ENCODE assay signal across 31 cellular contexts in the genomic region with DNA sequence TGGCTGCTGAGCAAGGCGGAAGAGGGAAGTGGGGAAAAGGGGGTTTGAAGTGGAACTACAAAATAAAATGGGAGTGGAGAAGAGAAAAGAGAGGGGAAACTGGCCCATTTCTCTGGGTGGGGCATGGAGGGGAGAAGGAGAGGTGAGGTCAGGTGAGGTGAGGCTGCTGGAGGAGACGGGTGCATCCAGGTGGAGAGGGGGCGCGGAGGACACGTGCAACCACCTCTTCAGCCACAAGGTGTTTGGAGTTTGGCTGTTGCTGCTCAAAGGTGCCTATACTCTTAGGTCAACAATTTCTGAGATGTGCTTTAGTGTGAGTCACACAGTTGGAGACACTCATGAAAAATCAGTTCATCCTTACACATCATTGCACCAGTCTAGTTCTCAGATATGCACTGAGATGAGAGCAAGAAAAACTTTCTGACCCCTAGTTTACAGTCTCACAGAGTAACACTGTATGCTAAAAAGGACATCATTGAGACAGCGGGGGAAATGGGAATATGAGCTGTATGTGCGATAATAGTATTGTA. TPM values are rescaled to one million over a fixed set of nuclear protein-coding genes. Genes with fewer than 3 reads are reported as not detected.
A peak's percentile ranks its signal among the peaks of the same experiment; 100 is the strongest.
DNase-seq lines count a peak whose midpoint lies in the region; ATAC-seq, FAIRE-seq and TF ChIP-seq lines count a peak whose summit lies in the region.
"Had no signal": no experiment of that assay in that cellular context is flagged by ENCODE, and none has a peak within 500 bp of the region (broad histone marks: within the 10 kb centered on the region; RNA-seq: fewer than 3 reads in every experiment).

No MANE protein-coding gene starts in this region.

- no peak overlapping the region for H3K4ac ChIP-seq in H1 (replicated peaks; ENCODE audit: insufficient read length, low read depth, low read length)

- TF ChIP-seq CTCF in PC-3 (conservative IDR thresholded peaks at IDR 0.05; ENCODE audit: low read depth, low read length): no peak
- peak in 2 of 3 experiments; percentile 5 to 8; a peak in 2 of 4 replicates for TF ChIP-seq CTCF in H1 (IDR thresholded peaks at IDR 0.05; ENCODE audit: control extremely low read depth in 1 of 3, insufficient read depth in 1 of 3, low read depth in 1 of 3, low read length in 3 of 3)
- no peak for TF ChIP-seq CTCF in neutrophil (IDR thresholded peaks at IDR 0.05)

- TF ChIP-seq RAD21 in H1 (IDR thresholded peaks at IDR 0.05 in 1 of 2, conservative IDR thresholded peaks at IDR 0.05 in 1 of 2; ENCODE audit: low read depth in 2 of 2, low read length in 2 of 2): no peak

- H3K9me2 ChIP-seq in PC-3 (replicated peaks; ENCODE audit: low read length): no peaks in the 10 kb centered on the region

- DNase-seq in ELR (ENCODE audit: low read depth): peak; percentile 32
- DNase-seq in PC-3: peak; percentile 4
- no peak for DNase-seq in H1 (ENCODE audit: low read depth in 1 of 2, low spot score in 2 of 2)
- no peak for DNase-seq in HTR-8/SVneo (ENCODE audit: insufficient read length, low spot score)
- DNase-seq in AG08395 (ENCODE audit: low spot score): no peak
- DNase-seq: activated CD4-positive, alpha-beta memory T cell treated with anti-CD3 and anti-CD28 coated beads for 36 hours; activated CD8-positive, alpha-beta memory T cell treated with anti-CD3 and anti-CD28 coated beads, Interleukin-2, amount 50 U/mL, for 48 hours; activated naive CD8-positive, alpha-beta T cell treated with anti-CD3 and anti-CD28 coated beads, Interleukin-2, amount 10 ng/mL, durations not matched to agents 7 days and 5 days; central memory CD4-positive, alpha-beta T cell; foreskin melanocyte; GOT3; mesenchymal stem cell; NCI-H1092; NCI-H187 treated with DMSO at 0.1 percent for 48 hours; NCI-H69; nucleus accumbens; stimulated activated CD4-positive, alpha-beta T cell treated with anti-CD3 and anti-CD28 coated beads, Interleukin-2, amount 100 ng/mL, for 48 hours; T1000 had no signal

- no peak overlapping the region for H2BK15ac ChIP-seq in H1 (ENCODE audit: low read length)

- H2BK120ac ChIP-seq in H1 (replicated peaks; ENCODE audit: low read depth, low read length): no peak overlapping the region

- H4K5ac ChIP-seq in H1 (ENCODE audit: insufficient read length, low read depth, low read length): no peak overlapping the region

- peaks cover 4% of the 10 kb centered on the region; the same call in 1 of the 2 replicates for H3K23me2 ChIP-seq in H1 (ENCODE audit: low read depth, low read length)

- no peak for FAIRE-seq in H1 (lab: Jason Lieb, UNC)
- no peak for FAIRE-seq in HTR-8/SVneo (lab: Jason Lieb, UNC)
- FAIRE-seq: astrocyte, GM18507, urothelium cell line had no signal

- H3K79me2 ChIP-seq in PC-3 (ENCODE audit: low read length): no peaks in the 10 kb centered on the region
- no peaks in the 10 kb centered on the region for H3K79me2 ChIP-seq in H1 (ENCODE audit: control insufficient read depth in 1 of 2, insufficient read depth in 2 of 2, low read length in 2 of 2)

- intact Hi-C loops in PC-3 (cut with micrococcal nuclease): no loop called here

- BruUV-seq in PC-3 (replicated peaks; lab: Mats Ljungman, UMichigan): no TSS peak

- H3K56ac ChIP-seq in H1 (replicated peaks; ENCODE audit: insufficient read length, low read depth, low read length): no peak overlapping the region

- H4K8ac ChIP-seq in H1 (ENCODE audit: extremely low read depth, insufficient read depth, low read length): no peak overlapping the region

- H3K23ac ChIP-seq in H1 (ENCODE audit: insufficient read length): no peak overlapping the region

- H3K18ac ChIP-seq in H1 (ENCODE audit: extremely low read depth, low read length): no peak overlapping the region

- H2AK5ac ChIP-seq in H1 (ENCODE audit: low read depth, low read length): no peak overlapping the region

- no peak overlapping the region for H2AFZ ChIP-seq in PC-3 (ENCODE audit: low read length)
- H2AFZ ChIP-seq in H1 (ENCODE audit: low read length): no peak overlapping the region

- H3K14ac ChIP-seq in H1 (ENCODE audit: insufficient read length): no peak overlapping the region

- POLR2A ChIA-PET in PC-3 (lab: Charles Lee; ENCODE audit: unreplicated experiment) (no interaction called here), H1 (lab: Charles Lee; ENCODE audit: partially characterized antibody) (interaction anchor here (1.6 to 1.8 kb wide), 2 partner anchors 14 to 61 kb away, joined by 3 to 4 read pairs; partner anchors contain the start of gene BLMH)

- no peak overlapping the region for H3K9ac ChIP-seq in PC-3 (ENCODE audit: low read length)
- H3K9ac ChIP-seq in H1 (replicated peaks in 1 of 4; ENCODE audit: extremely low read depth in 1 of 4, low read depth in 3 of 4, low read length in 3 of 4): no peak overlapping the region

- no peak overlapping the region for H2BK20ac ChIP-seq in H1 (ENCODE audit: low read length)

- no peak overlapping the region for H3K4me2 ChIP-seq in PC-3 (ENCODE audit: low read length)
- no peak overlapping the region for H3K4me2 ChIP-seq in H1 (ENCODE audit: insufficient read depth in 1 of 2, low read depth in 2 of 2, low read length in 2 of 2)

- CTCF ChIA-PET in PC-3 (lab: Charles Lee): no interaction called here
- CTCF ChIA-PET in H1 (lab: Charles Lee; ENCODE audit: partially characterized antibody): interaction anchor here (1.2 kb wide), 1 partner anchor 9 kb away, joined by 3 read pairs; no protein-coding TSS in a partner anchor

- H4K20me1 ChIP-seq in PC-3 (ENCODE audit: low read length) (no peaks in the 10 kb centered on the region), H1 (replicated peaks in 1 of 2; ENCODE audit: control insufficient read depth in 1 of 2, insufficient read depth in 2 of 2, low read length in 2 of 2) (no peaks in the 10 kb centered on the region)

- peak; percentile 43 for ATAC-seq in PC-3
- ATAC-seq in HG03469 (IDR thresholded peaks at IDR 0.05; ENCODE audit: unreplicated experiment): no peak
- ATAC-seq: activated CD4-positive, CD25-positive, alpha-beta regulatory T cell treated with anti-CD3 and anti-CD28 coated beads, Interleukin-2, amount 50 U/mL, for 24 hours; SK-N-SH treated with all-trans-retinoic acid at 6 μM for 48 hours; stimulated activated memory B cell treated with anti-CD40 and anti-IgM and Interleukin-4, amounts not matched to agents 10 μg/mL and 1 μg/mL and 100 μg/mL, for 72 hours had no signal

- H2BK12ac ChIP-seq in H1 (ENCODE audit: low read depth, low read length): no peak overlapping the region

- H3K4me3 ChIP-seq in PC-3 (ENCODE audit: low read length): no peak overlapping the region
- H3K4me3 ChIP-seq in H1 (ENCODE audit: extremely low read depth in 1 of 4, insufficient read depth in 2 of 4, low read depth in 3 of 4, low read length in 4 of 4): no peak overlapping the region
- no peak overlapping the region for H3K4me3 ChIP-seq in neutrophil (ENCODE audit: low read depth in 1 of 2, low read length in 1 of 2)
- H3K4me3 ChIP-seq: skin epidermis, suprapubic skin had no signal

- no peaks in the 10 kb centered on the region for H3K4me1 ChIP-seq in PC-3 (ENCODE audit: insufficient read depth, low read length)
- peaks cover 0 to 3% (median 0%) of the 10 kb centered on the region in 4 experiments; a peak in 2 of 7 replicates for H3K4me1 ChIP-seq in H1 (replicated peaks in 1 of 4; ENCODE audit: control insufficient read depth in 3 of 4, insufficient read depth in 4 of 4, low read length in 3 of 4)
- peaks cover 14 to 15% of the 10 kb centered on the region in 2 experiments for H3K4me1 ChIP-seq in neutrophil (ENCODE audit: control insufficient read depth in 1 of 2, insufficient read depth in 1 of 2, low read depth in 1 of 2, low read length in 1 of 2)

- no peaks in the 10 kb centered on the region for H3F3A ChIP-seq in PC-3 (ENCODE audit: low read length, unreplicated experiment)

- WGBS in H1 (ENCODE audit: extremely low coverage in 1 of 2, insufficient coverage in 1 of 2, insufficient read length in 1 of 2, insufficient replicate concordance in 2 of 2, low coverage in 1 of 2, low lambda C conversion rate in 2 of 2, missing lambda C conversion rate in 1 of 2), 2 experiments: 82% methylated on average over 7 of the region's 7 CpGs; no CpG with 5 or more reads in 1 of the 2 experiments

- no peaks in the 10 kb centered on the region for H3K9me3 ChIP-seq in PC-3 (ENCODE audit: low read length)
- H3K9me3 ChIP-seq in H1 (ENCODE audit: insufficient read depth in 2 of 2, low read depth in 1 of 2, low read length in 1 of 2): peaks cover 0 to 4% of the 10 kb centered on the region in 2 experiments; a peak in 1 of 4 replicates
- H3K9me3 ChIP-seq in neutrophil: no peaks in the 10 kb centered on the region
- H3K9me3 ChIP-seq: suprapubic skin had no signal

- no peak for TF ChIP-seq POLR2A in H1 (IDR thresholded peaks at IDR 0.05; ENCODE audit: control extremely low read depth in 1 of 2, low read depth in 2 of 2, low read length in 2 of 2)

- no peaks in the 10 kb centered on the region for H3K36me3 ChIP-seq in PC-3 (ENCODE audit: low read depth, low read length)
- H3K36me3 ChIP-seq in H1 (ENCODE audit: control insufficient read depth in 2 of 4, insufficient read depth in 4 of 4, low read length in 3 of 4): peaks cover 0 to 5% (median 0%) of the 10 kb centered on the region in 4 experiments; a peak in 1 of 8 replicates
- H3K36me3 ChIP-seq in neutrophil: no peaks in the 10 kb centered on the region
- H3K36me3 ChIP-seq: suprapubic skin had no signal

- H2BK5ac ChIP-seq in H1 (ENCODE audit: low read depth, low read length): no peak overlapping the region

- H3K27me3 ChIP-seq in PC-3 (ENCODE audit: low read length) (peaks cover 31% of the 10 kb centered on the region), H1 (replicated peaks in 1 of 4; ENCODE audit: control insufficient read depth in 3 of 4, extremely low read depth in 1 of 4, insufficient read depth in 3 of 4, low read length in 3 of 4) (peaks cover 15 to 33% (median 25%) of the 10 kb centered on the region in 4 experiments), neutrophil (peaks cover 37% of the 10 kb centered on the region)

- H4K91ac ChIP-seq in H1 (replicated peaks; ENCODE audit: insufficient read length, low read length): no peak overlapping the region

- no peak for TF ChIP-seq EP300 in H1 (IDR thresholded peaks at IDR 0.05; ENCODE audit: borderline replicate concordance in 1 of 2, low read depth in 2 of 2, low read length in 2 of 2)

- H3K79me1 ChIP-seq in H1 (ENCODE audit: low read depth, low read length): no peaks in the 10 kb centered on the region

- no peak overlapping the region for H3K27ac ChIP-seq in PC-3 (ENCODE audit: low read length)
- H3K27ac ChIP-seq in H1 (ENCODE audit: low read depth, low read length): no peak overlapping the region
- peak overlapping the region; percentile 83 for H3K27ac ChIP-seq in neutrophil
- H3K27ac ChIP-seq: RWPE1, skin epidermis, suprapubic skin had no signal

RNA-seq across cellular contexts. Expression of gene SLC6A4, which starts 4.8 kb away (rescaled TPM):
- not detected in 2 replicates for total RNA-seq in PC-3 (2014; rRNA removed)
- total RNA-seq in H1 (2021; fragmentation: NEBNext Ultra II Directional; extraction: Animal tissue kit (Norgen Biotek cat#: 25700)): 0.09 TPM in 1 of 2 replicates, not detected in the other
- polyA plus RNA-seq in H1 (2011; rRNA removed): 0.08 and 0.33 TPM in 2 replicates
- polyA plus RNA-seq in H1 (2011; cell fraction: cytosol; rRNA removed): 0.05 TPM
- 0.20 TPM for polyA plus RNA-seq in H1 (2011; cell fraction: nucleus; rRNA removed)
- polyA plus RNA-seq in H1 (2012, experiment 1 of 2): 0.09 to 0.40 TPM (median 0.11 TPM) in 4 replicates
- polyA plus RNA-seq in H1 (2012, experiment 2 of 2): 0.07 TPM
- 0.16 TPM for polyA plus RNA-seq in H1 (2013, experiment 1 of 2)
- polyA plus RNA-seq in H1 (2013, experiment 2 of 2): 0.06 TPM
- polyA minus RNA-seq in H1 (2011; rRNA and poly(A)+ RNA removed): 0.12 and 0.35 TPM in 2 replicates
- polyA minus RNA-seq in H1 (2011; cell fraction: cytosol; rRNA and poly(A)+ RNA removed): 0.37 TPM
- not detected for polyA minus RNA-seq in H1 (2011; cell fraction: nucleus; rRNA and poly(A)+ RNA removed)
- total RNA-seq: activated CD4-positive, alpha-beta memory T cell treated with anti-CD3 and anti-CD28 coated beads for 36 hours; activated naive CD8-positive, alpha-beta T cell treated with anti-CD3 and anti-CD28 coated beads, Interleukin-2, amount 10 ng/mL, durations not matched to agents 7 days and 5 days; activated T-helper 2 cell treated with anti-CD3 and anti-CD28 coated beads, Interferon-gamma antibody, Interleukin-2, Interleukin-4, amounts not matched to agents 10 μg/mL and 5 μg/mL and 100 μg/mL, durations not matched to agents 14 hours and 24 hours and 36 hours; astrocyte had no signal
- polyA plus RNA-seq: AG04450 had no signal

Comparison
In these comparisons a context has a peak if more than half of its experiments do, and no peak if none do; other contexts are left out.
1. DNase-seq: peak in ELR (single experiment) and PC-3 (single experiment); none in H1 (0 of 2), HTR-8/SVneo (single experiment) and AG08395 (single experiment).
2. CTCF ChIP-seq: peak in H1 (2 of 3); none in PC-3 (single experiment) and neutrophil (single experiment).